In the genomic region with DNA sequence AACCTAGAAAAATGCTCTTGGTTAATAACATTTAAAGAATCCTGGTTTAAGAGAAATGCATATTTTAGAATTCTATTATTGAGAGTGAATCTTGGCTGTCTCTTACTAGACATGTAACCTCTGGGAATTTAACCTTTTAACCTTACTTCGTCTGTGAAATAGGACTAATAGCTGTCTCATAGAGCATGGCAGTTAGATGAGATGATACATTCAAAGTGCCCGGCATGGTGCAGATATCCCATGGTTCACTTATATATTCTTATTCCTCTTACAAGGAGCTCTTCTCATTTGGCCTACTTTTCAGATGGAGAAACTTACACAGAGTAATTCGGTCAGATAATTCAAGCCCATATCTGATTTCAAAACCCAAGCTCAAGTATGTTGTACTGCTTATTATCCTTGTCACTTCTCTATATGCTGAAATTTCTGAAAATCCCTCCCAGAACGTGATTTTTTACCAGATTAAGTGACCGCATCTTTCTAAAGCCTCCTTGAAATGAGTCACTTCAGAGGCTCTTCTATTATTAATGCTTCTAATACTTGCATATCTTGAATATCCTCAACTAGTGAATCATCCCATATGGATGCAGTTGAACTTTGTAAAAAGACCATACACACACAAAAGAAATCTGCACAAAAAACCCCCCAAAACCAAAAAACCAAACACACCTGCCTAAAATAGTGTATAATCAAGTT, we compare ENCODE assay signal across 21 cellular contexts. TPM values are rescaled to one million over a fixed set of nuclear protein-coding genes. Genes with fewer than 3 reads are reported as not detected.
DNase-seq lines count a peak whose midpoint lies in the region; ATAC-seq and TF ChIP-seq lines count a peak whose summit lies in the region.
"Had no signal": no experiment of that assay in that cellular context is flagged by ENCODE, and none has a peak within 500 bp of the region (broad histone marks: within the 10 kb centered on the region; RNA-seq: fewer than 3 reads in every experiment).

No MANE protein-coding gene starts in this region.

- H3K9ac ChIP-seq in trophoblast cell (ENCODE audit: low read length) (no peak overlapping the region), Karpas-422 (ENCODE audit: low read length) (no peak overlapping the region)

- H4K12ac ChIP-seq in trophoblast cell (ENCODE audit: low read depth, low read length), result no peak overlapping the region

- no peak overlapping the region for H2AFZ ChIP-seq in trophoblast cell (ENCODE audit: insufficient read depth, low read length, poor library complexity)
- H2AFZ ChIP-seq in Karpas-422 (ENCODE audit: low read length), result no peak overlapping the region

- WGBS in trophoblast cell (ENCODE audit: extremely low coverage, insufficient coverage, insufficient read length), result no CpG with 5 or more reads among the region's 5 CpGs

- no peak overlapping the region for H4K8ac ChIP-seq in trophoblast cell (ENCODE audit: low read depth, low read length)

- peaks cover 45% of the 10 kb centered on the region for H3K4me1 ChIP-seq in CD4-positive, alpha-beta memory T cell (ENCODE audit: insufficient read depth, low read length)
- H3K4me1 ChIP-seq in trophoblast cell (ENCODE audit: control insufficient read depth in 1 of 2, insufficient read depth in 2 of 2, low read length in 2 of 2) (no peaks in the 10 kb centered on the region), Karpas-422 (ENCODE audit: low read length) (peaks cover 13% of the 10 kb centered on the region), vagina (peaks cover 34% of the 10 kb centered on the region)

- peaks cover 36 to 63% of the 10 kb centered on the region in 2 donors for H3K36me3 Mint-ChIP-seq in CD4-positive, alpha-beta memory T cell
- no peaks in the 10 kb centered on the region for H3K36me3 Mint-ChIP-seq in IgD-negative memory B cell

- no peak overlapping the region for H3K23ac ChIP-seq in trophoblast cell (ENCODE audit: low read length)

- H3K9me2 ChIP-seq in Karpas-422 (replicated peaks; ENCODE audit: insufficient read depth, low read length), result no peaks in the 10 kb centered on the region

- H3K9me3 Mint-ChIP-seq in CD4-positive, alpha-beta memory T cell, result no peaks in the 10 kb centered on the region
- H3K9me3 Mint-ChIP-seq in IgD-negative memory B cell, result no peaks in the 10 kb centered on the region

- TF ChIP-seq CTCF in vagina (IDR thresholded peaks at IDR 0.05), result no peak

- no peaks in the 10 kb centered on the region for H3K27me3 Mint-ChIP-seq in CD4-positive, alpha-beta memory T cell
- no peaks in the 10 kb centered on the region for H3K27me3 Mint-ChIP-seq in IgD-negative memory B cell
- H3K27me3 Mint-ChIP-seq: T-helper 17 cell had no signal

- CTCF ChIA-PET in CD4-positive, alpha-beta memory T cell (lab: Charles Lee; ENCODE audit: partially characterized antibody), result interaction anchor here (0.6 kb wide), 1 partner anchor 60 kb away, joined by 4 read pairs; no protein-coding TSS in a partner anchor

- H3K4me3 ChIP-seq in CD4-positive, alpha-beta memory T cell (ENCODE audit: low read length in 2 of 2), result no peak overlapping the region
- H3K4me3 ChIP-seq in trophoblast cell (ENCODE audit: low read depth, low read length) (no peak overlapping the region), Karpas-422 (ENCODE audit: low read length) (no peak overlapping the region), vagina (no peak overlapping the region)
- H3K4me3 ChIP-seq: GM12878, ovary, Peyer's patch, spleen had no signal

- H2AK5ac ChIP-seq in trophoblast cell (ENCODE audit: low read length), result no peak overlapping the region

- H3K79me1 ChIP-seq in trophoblast cell (ENCODE audit: low read length), result peaks cover 7% of the 10 kb centered on the region

- H4K91ac ChIP-seq in trophoblast cell (ENCODE audit: low read depth, low read length), result no peak overlapping the region

- H3K4ac ChIP-seq in trophoblast cell (ENCODE audit: low read depth, low read length), result no peak overlapping the region

- H3K4me2 ChIP-seq in trophoblast cell (ENCODE audit: low read length), result no peak overlapping the region
- H3K4me2 ChIP-seq in Karpas-422 (ENCODE audit: low read depth, low read length, poor library complexity, severe bottlenecking), result no peak overlapping the region

- no peak overlapping the region for H3K4me3 Mint-ChIP-seq in CD4-positive, alpha-beta memory T cell
- peak overlapping the region in 1 of 4 donors; percentile 50 for H3K4me3 Mint-ChIP-seq in IgD-negative memory B cell
- H3K4me3 Mint-ChIP-seq: H9, T-helper 17 cell had no signal

- peaks cover 29 to 67% (median 36%) of the 10 kb centered on the region in 4 donors for H3K4me1 Mint-ChIP-seq in CD4-positive, alpha-beta memory T cell
- peaks cover 18 to 29% (median 18%) of the 10 kb centered on the region in 3 donors for H3K4me1 Mint-ChIP-seq in IgD-negative memory B cell

- no peak for TF ChIP-seq POLR2A in vagina (IDR thresholded peaks at IDR 0.05)

- POLR2A ChIA-PET in CD4-positive, alpha-beta memory T cell (lab: Charles Lee; ENCODE audit: partially characterized antibody), result interaction anchor here (6.4 kb wide), 1 partner anchor 57 kb away, joined by 130 read pairs; the partner anchor contains the start of gene ING2

- H2BK12ac ChIP-seq in trophoblast cell (ENCODE audit: low read length), result no peak overlapping the region

- no peak overlapping the region for H3K18ac ChIP-seq in trophoblast cell (ENCODE audit: low read length)

- H3K27ac ChIP-seq in CD4-positive, alpha-beta memory T cell (ENCODE audit: low read depth, low read length), result no peak overlapping the region
- H3K27ac ChIP-seq in trophoblast cell (ENCODE audit: low read depth, low read length) (no peak overlapping the region), Karpas-422 (ENCODE audit: low read length) (no peak overlapping the region), vagina (no peak overlapping the region)
- H3K27ac ChIP-seq: C4-2B, ovary, Peyer's patch, spleen had no signal

- peaks cover 6% of the 10 kb centered on the region; the same call in 1 of the 2 replicates for H4K20me1 ChIP-seq in Karpas-422 (ENCODE audit: insufficient read depth, low read depth, low read length)

- no peaks in the 10 kb centered on the region for H3K9me3 ChIP-seq in CD4-positive, alpha-beta memory T cell (ENCODE audit: control insufficient read depth in 1 of 2, low read length in 2 of 2)
- no peaks in the 10 kb centered on the region for H3K9me3 ChIP-seq in trophoblast cell (ENCODE audit: insufficient read depth, low read depth, low read length)
- no peaks in the 10 kb centered on the region for H3K9me3 ChIP-seq in Karpas-422 (ENCODE audit: low read length)
- no peaks in the 10 kb centered on the region for H3K9me3 ChIP-seq in vagina
- H3K9me3 ChIP-seq: ovary, Peyer's patch, spleen had no signal

- ATAC-seq in esophagus mucosa, result peak; percentile 52
- no peak for ATAC-seq in HG02571 (IDR thresholded peaks at IDR 0.05; ENCODE audit: unreplicated experiment)
- ATAC-seq: GM12878, T-helper 17 cell had no signal

- peaks cover 28% of the 10 kb centered on the region for H3K36me3 ChIP-seq in CD4-positive, alpha-beta memory T cell (ENCODE audit: insufficient read depth, low read length)
- peaks cover 5 to 11% of the 10 kb centered on the region in 2 experiments for H3K36me3 ChIP-seq in trophoblast cell (ENCODE audit: control insufficient read depth in 1 of 2, insufficient read depth in 2 of 2, low read length in 2 of 2)
- H3K36me3 ChIP-seq in Karpas-422 (ENCODE audit: insufficient read depth, low read length), result peaks cover 21% of the 10 kb centered on the region
- H3K36me3 ChIP-seq in vagina, result peaks cover 0 to 49% of the 10 kb centered on the region in 2 donors
- H3K36me3 ChIP-seq: ovary had no signal

- no peaks in the 10 kb centered on the region for H3K27me3 ChIP-seq in CD4-positive, alpha-beta memory T cell (ENCODE audit: insufficient read depth, low read length)
- H3K27me3 ChIP-seq in trophoblast cell (ENCODE audit: insufficient read depth, low read length) (no peaks in the 10 kb centered on the region), Karpas-422 (ENCODE audit: low read length) (no peaks in the 10 kb centered on the region), vagina (no peaks in the 10 kb centered on the region)
- H3K27me3 ChIP-seq: dorsolateral prefrontal cortex, ovary, Peyer's patch, spleen had no signal

- no peak for DNase-seq in CD4-positive, alpha-beta memory T cell
- DNase-seq in trophoblast cell (peak; percentile 76 to 96), Karpas-422 (no peak), vagina (ENCODE audit: extremely low spot score in 2 of 2) (no peak)
- DNase-seq: activated CD4-positive, CD25-positive, alpha-beta regulatory T cell treated with anti-CD3 and anti-CD28 coated beads, Interleukin-2, amount 50 U/mL, for 72 hours; activated T-cell treated with anti-CD3 and anti-CD28 coated beads, Interleukin-2, amount 50 U/mL, for 1 hour; dorsolateral prefrontal cortex; H9; mesendoderm; NCI-H187 treated with DMSO at 0.1 percent for 48 hours; NCI-H524; ovary; Peyer's patch; spleen; substantia nigra; T-helper 17 cell had no signal

- no peak overlapping the region for H2BK5ac ChIP-seq in trophoblast cell (ENCODE audit: low read depth, low read length, poor library complexity)

- H3K79me2 ChIP-seq in trophoblast cell (ENCODE audit: control insufficient read depth, insufficient read depth, low read length, poor library complexity), result peaks cover 7% of the 10 kb centered on the region
- H3K79me2 ChIP-seq in Karpas-422 (ENCODE audit: low read length), result peaks cover 34% of the 10 kb centered on the region

- H2BK120ac ChIP-seq in trophoblast cell (ENCODE audit: insufficient read depth, low read length, poor library complexity), result no peak overlapping the region

- intact Hi-C loops in CD4-positive, alpha-beta memory T cell (cut with micrococcal nuclease), result loop anchor here (10.0 kb wide), 1 partner anchor 1085 kb away; no protein-coding TSS in a partner anchor
- intact Hi-C loops in vagina (cut with DNase I), result no loop called here

- no peak overlapping the region for H3K14ac ChIP-seq in trophoblast cell (ENCODE audit: low read length)

- H3K27ac Mint-ChIP-seq in CD4-positive, alpha-beta memory T cell, result peak overlapping the region in 5 of 7 donors; percentile 15 to 74 (median 69)
- H3K27ac Mint-ChIP-seq in IgD-negative memory B cell, result peak overlapping the region in 2 of 3 donors; percentile 10 to 72
- H3K27ac Mint-ChIP-seq: H9 had no signal

RNA-seq across cellular contexts. Expression of gene CDKN2AIP, which starts 4.9 kb away (rescaled TPM):
- 10 to 100 TPM; 48.3 to 51.1 TPM for total RNA-seq in CD4-positive, alpha-beta memory T cell
- 10 to 100 TPM; 18.9 to 40.7 TPM for polyA plus RNA-seq in CD4-positive, alpha-beta memory T cell
- polyA plus RNA-seq in IgD-negative memory B cell, result 38.8 TPM
- total RNA-seq in esophagus mucosa (17.8 TPM), vagina (15.0 TPM)
- polyA plus RNA-seq in trophoblast cell (2013), result 11.0 TPM in 2 replicates
- 11.1 and 16.8 TPM in 2 replicates for total RNA-seq in Karpas-422 (2014; rRNA removed; shearing (Covaris generic); ENCODE audit: low replicate concordance)

RNA-seq across cellular contexts. Expression of gene ING2, which starts 55.5 kb away (rescaled TPM):
- total RNA-seq in CD4-positive, alpha-beta memory T cell, result 1 to 10 TPM; 8.9 to 9.2 TPM
- 10 to 100 TPM; 14.5 to 18.6 TPM for polyA plus RNA-seq in CD4-positive, alpha-beta memory T cell
- polyA plus RNA-seq in IgD-negative memory B cell, result 17.2 TPM
- total RNA-seq in esophagus mucosa (13.3 TPM), vagina (8.1 TPM)
- polyA plus RNA-seq in trophoblast cell (2013), result 41.6 and 42.1 TPM in 2 replicates
- 5.4 and 7.5 TPM in 2 replicates for total RNA-seq in Karpas-422 (2014; rRNA removed; shearing (Covaris generic); ENCODE audit: low replicate concordance)

Comparison
In these comparisons a context has a peak if more than half of its experiments do, and no peak if none do; other contexts are left out.
1. DNase-seq: peak in trophoblast cell (2 of 2); none in CD4-positive, alpha-beta memory T cell (0 of 5), Karpas-422 (single experiment) and vagina (0 of 2).